ENCODE assay signal across 15 cellular contexts in genomic region chr2:7450188-7451156, GRCh38.
DNase-seq lines count a peak whose midpoint lies in the region; ATAC-seq lines count a peak whose summit lies in the region.
"Had no signal": no experiment of that assay in that cellular context is flagged by ENCODE, and none has a peak within 500 bp of the region (broad histone marks: within the 10 kb centered on the region; RNA-seq: fewer than 3 reads in every experiment).

No MANE protein-coding gene starts in this region.

- peak; percentile 93 for ATAC-seq in activated T-helper 17 cell treated with anti-CD3 and anti-CD28 coated beads, Interleukin-2, amount 50 U/mL, for 72 hours (replicated peaks)
- peak; percentile 81 to 91 for ATAC-seq in naive thymus-derived CD8-positive, alpha-beta T cell
- ATAC-seq in HG02970 (IDR thresholded peaks at IDR 0.05; ENCODE audit: low FRiP score, unreplicated experiment) = no peak
- ATAC-seq: A549 had no signal

- H3K36me3 Mint-ChIP-seq in activated T-helper 17 cell treated with anti-CD3 and anti-CD28 coated beads, Interleukin-2, amount 50 U/mL, for 72 hours (ENCODE audit: low read depth) = no peaks in the 10 kb centered on the region
- H3K36me3 Mint-ChIP-seq in naive thymus-derived CD8-positive, alpha-beta T cell = peaks cover 0 to 5% (median 0%) of the 10 kb centered on the region in 3 donors

- H3K9me3 Mint-ChIP-seq in activated T-helper 17 cell treated with anti-CD3 and anti-CD28 coated beads, Interleukin-2, amount 50 U/mL, for 72 hours = no peaks in the 10 kb centered on the region
- no peaks in the 10 kb centered on the region for H3K9me3 Mint-ChIP-seq in naive thymus-derived CD8-positive, alpha-beta T cell

- H3K27me3 Mint-ChIP-seq in activated T-helper 17 cell treated with anti-CD3 and anti-CD28 coated beads, Interleukin-2, amount 50 U/mL, for 72 hours = no peaks in the 10 kb centered on the region
- no peaks in the 10 kb centered on the region for H3K27me3 Mint-ChIP-seq in naive thymus-derived CD8-positive, alpha-beta T cell

- peaks cover 34% of the 10 kb centered on the region for H3K4me1 Mint-ChIP-seq in activated T-helper 17 cell treated with anti-CD3 and anti-CD28 coated beads, Interleukin-2, amount 50 U/mL, for 72 hours
- peaks cover 50 to 85% (median 77%) of the 10 kb centered on the region in 4 donors for H3K4me1 Mint-ChIP-seq in naive thymus-derived CD8-positive, alpha-beta T cell

- peak; percentile 73 for DNase-seq in activated effector memory CD4-positive, alpha-beta T cell treated with anti-CD3 and anti-CD28 coated beads, Interleukin-2, amount 50 U/mL, for 16 hours
- no peak for DNase-seq in activated effector memory CD4-positive, alpha-beta T cell treated with Interleukin-2 at 50 U/mL for 16 hours
- peak in 8 of 10 donors; percentile 46 to 90 (median 76) for DNase-seq in naive thymus-derived CD8-positive, alpha-beta T cell
- DNase-seq in ecto neural progenitor cell (ENCODE audit: low spot score) = no peak
- DNase-seq in AML-193 (lab: John Stamatoyannopoulos, UW) = no peak
- DNase-seq in mucosa of gallbladder (ENCODE audit: low spot score) = no peak
- DNase-seq: dermis blood vessel endothelial cell, midbrain, MV-4-11, NCI-H345, T-helper 9 cell, transverse colon had no signal

- peak overlapping the region; percentile 84 for H3K27ac Mint-ChIP-seq in activated T-helper 17 cell treated with anti-CD3 and anti-CD28 coated beads, Interleukin-2, amount 50 U/mL, for 72 hours
- H3K27ac Mint-ChIP-seq in naive thymus-derived CD8-positive, alpha-beta T cell = peak overlapping the region; percentile 96 to 99 (median 98)

- peak overlapping the region; percentile 66 for H3K4me3 Mint-ChIP-seq in activated T-helper 17 cell treated with anti-CD3 and anti-CD28 coated beads, Interleukin-2, amount 50 U/mL, for 72 hours
- H3K4me3 Mint-ChIP-seq in naive thymus-derived CD8-positive, alpha-beta T cell = peak overlapping the region; percentile 46 to 84 (median 78)

- POLR2A ChIA-PET in naive thymus-derived CD8-positive, alpha-beta T cell (lab: Charles Lee) = interaction anchor here (1.0 to 4.4 kb wide), 18 partner anchors 9 to 1232 kb away, joined by 3 to 42 read pairs (median 6); partner anchors contain the start of gene ID2

Comparison
In these comparisons a context has a peak if more than half of its experiments do, and no peak if none do; other contexts are left out.
1. DNase-seq: peak in activated effector memory CD4-positive, alpha-beta T cell treated with anti-CD3 and anti-CD28 coated beads, Interleukin-2, amount 50 U/mL, for 16 hours (single experiment) and naive thymus-derived CD8-positive, alpha-beta T cell (8 of 10); none in activated effector memory CD4-positive, alpha-beta T cell treated with Interleukin-2 at 50 U/mL for 16 hours (single experiment), ecto neural progenitor cell (single experiment), AML-193 (0 of 2) and mucosa of gallbladder (single experiment).